1 cellular context compared by ENCODE assay signal in genomic region chr19:58182989-58183821, GRCh38.
TF ChIP-seq lines count a peak whose summit lies in the region.

Gene ZNF274 (plus strand): TSS chr19:58183061. CDS start chr19:58183966, 905 bp downstream.

TF ChIP-seq in H1, 55 proteins besides CTCF, POLR2A, EP300 and RAD21:
- TF ChIP-seq KDM4A (IDR thresholded peaks at IDR 0.05; ENCODE audit: low read depth, low read length, severe bottlenecking) (peak; percentile 94), CHD1 (IDR thresholded peaks at IDR 0.05; ENCODE audit: low read depth, low read length) (no peak), JUND (IDR thresholded peaks at IDR 0.05; ENCODE audit: low read length) (peak; percentile 52; the same call in 1 of the 2 replicates), SIX5 (IDR thresholded peaks at IDR 0.05; ENCODE audit: low read depth, low read length) (peak; percentile 75), RBBP5 (IDR thresholded peaks at IDR 0.05; ENCODE audit: borderline replicate concordance, low read depth, low read length) (peak; percentile 93), TAF7 (optimal IDR thresholded peaks at IDR 0.05; ENCODE audit: borderline replicate concordance, low read depth, low read length) (no peak), TBP (IDR thresholded peaks at IDR 0.05; ENCODE audit: low read depth, low read length) (peak; percentile 83), FOSL1 (IDR thresholded peaks at IDR 0.05; ENCODE audit: insufficient read depth, low read depth, low read length) (no peak), BRCA1 (IDR thresholded peaks at IDR 0.05; ENCODE audit: low read depth, low read length) (no peak), HDAC2 (IDR thresholded peaks at IDR 0.05; ENCODE audit: borderline replicate concordance in 1 of 2, low read depth in 2 of 2, low read length in 2 of 2) (peak in 1 of 2 experiments; percentile 55; a peak in 1 of 4 replicates), TAF1 (IDR thresholded peaks at IDR 0.05; ENCODE audit: low read depth, low read length) (peak; percentile 88), CTBP2 (IDR thresholded peaks at IDR 0.05; ENCODE audit: borderline replicate concordance, insufficient read depth, insufficient read length, low read length) (no peak), ASH2L (IDR thresholded peaks at IDR 0.05; ENCODE audit: low read length) (peak; percentile 84), POLR2AphosphoS5 (IDR thresholded peaks at IDR 0.05; ENCODE audit: low read depth, low read length) (peak; percentile 92), RNF2 (IDR thresholded peaks at IDR 0.05; ENCODE audit: borderline replicate concordance, low read depth, low read length, missing control alignments, poor library complexity, severe bottlenecking) (no peak), CBX8 (IDR thresholded peaks at IDR 0.05; ENCODE audit: borderline replicate concordance, low read depth, low read length) (no peak), CREB1 (IDR thresholded peaks at IDR 0.05) (peak; percentile 86), SIRT6 (IDR thresholded peaks at IDR 0.05; ENCODE audit: low read length) (no peak), RXRA (IDR thresholded peaks at IDR 0.05; ENCODE audit: insufficient read depth, low read depth, low read length) (no peak), TCF12 (IDR thresholded peaks at IDR 0.05; ENCODE audit: low read depth, low read length) (no peak), ZNF274 (IDR thresholded peaks at IDR 0.05; ENCODE audit: borderline replicate concordance, extremely low read depth, low read length) (no peak), YY1 (IDR thresholded peaks at IDR 0.05; ENCODE audit: low read depth, low read length) (peak; percentile 100), CHD2 (IDR thresholded peaks at IDR 0.05; ENCODE audit: low read length) (no peak), SUZ12 (IDR thresholded peaks at IDR 0.05; ENCODE audit: low read length) (no peak), MAX (IDR thresholded peaks at IDR 0.05) (peak; percentile 73), CEBPB (IDR thresholded peaks at IDR 0.05; ENCODE audit: low read depth, low read length) (peak; percentile 83), BACH1 (IDR thresholded peaks at IDR 0.05; ENCODE audit: low read length) (no peak), KDM5A (IDR thresholded peaks at IDR 0.05; ENCODE audit: low read length) (no peak), EZH2 (IDR thresholded peaks at IDR 0.05; ENCODE audit: low read depth, low read length, severe bottlenecking) (no peak), PHF8 (conservative IDR thresholded peaks at IDR 0.05; ENCODE audit: low read depth, low read length) (peak; percentile 100), NRF1 (IDR thresholded peaks at IDR 0.05; ENCODE audit: low read depth, low read length) (no peak), GTF2F1 (IDR thresholded peaks at IDR 0.05; ENCODE audit: borderline replicate concordance, low read depth, low read length) (no peak), POU5F1 (IDR thresholded peaks at IDR 0.05; ENCODE audit: low read depth, low read length) (no peak), SP1 (IDR thresholded peaks at IDR 0.05; ENCODE audit: low read depth, low read length) (no peak), SRF (IDR thresholded peaks at IDR 0.05; ENCODE audit: low read depth, low read length) (no peak), KDM1A (IDR thresholded peaks at IDR 0.05; ENCODE audit: borderline replicate concordance, low read length) (peak; percentile 43; the same call in 1 of the 2 replicates), TEAD4 (IDR thresholded peaks at IDR 0.05; ENCODE audit: low read depth, low read length) (no peak), GABPA (IDR thresholded peaks at IDR 0.05; ENCODE audit: borderline replicate concordance, insufficient read depth, low read length) (peak; percentile 52; the same call in 1 of the 2 replicates), CBX5 (IDR thresholded peaks at IDR 0.05; ENCODE audit: low read depth, low read length) (no peak), NANOG (IDR thresholded peaks at IDR 0.05; ENCODE audit: insufficient read depth, low read depth, low read length, poor library complexity, severe bottlenecking) (no peak), JUN (IDR thresholded peaks at IDR 0.05; ENCODE audit: low read depth, low read length) (no peak), HDAC6 (IDR thresholded peaks at IDR 0.05; ENCODE audit: low read depth, low read length) (no peak), SIN3A (conservative IDR thresholded peaks at IDR 0.05 in 1 of 2, IDR thresholded peaks at IDR 0.05 in 1 of 2; ENCODE audit: low read depth in 1 of 2, low read length in 2 of 2) (peak in 1 of 2 experiments; percentile 72; a peak in 2 of 4 replicates), RFX5 (IDR thresholded peaks at IDR 0.05; ENCODE audit: borderline replicate concordance, low read depth, low read length) (no peak), EGR1 (IDR thresholded peaks at IDR 0.05; ENCODE audit: borderline replicate concordance, low read depth, low read length) (no peak), SAP30 (IDR thresholded peaks at IDR 0.05; ENCODE audit: insufficient read depth, insufficient replicate concordance, low read length) (no peak), SP4 (IDR thresholded peaks at IDR 0.05; ENCODE audit: low read length) (no peak), MAFK (IDR thresholded peaks at IDR 0.05; ENCODE audit: low read depth, low read length) (no peak), SP2 (IDR thresholded peaks at IDR 0.05; ENCODE audit: low read length) (no peak), BCL11A (IDR thresholded peaks at IDR 0.05; ENCODE audit: low read depth in 2 of 2, low read length in 2 of 2) (no peak)
- TF ChIP-seq, protein P1, sequence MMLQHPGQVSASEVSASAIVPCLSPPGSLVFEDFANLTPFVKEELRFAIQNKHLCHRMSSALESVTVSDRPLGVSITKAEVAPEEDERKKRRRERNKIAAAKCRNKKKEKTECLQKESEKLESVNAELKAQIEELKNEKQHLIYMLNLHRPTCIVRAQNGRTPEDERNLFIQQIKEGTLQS (IDR thresholded peaks at IDR 0.05; ENCODE audit: insufficient read depth, low read depth, low read length): 0 out of 2 replicates have a peak, but pooled peaks have one; percentile 28
- TF ChIP-seq, protein P2, sequence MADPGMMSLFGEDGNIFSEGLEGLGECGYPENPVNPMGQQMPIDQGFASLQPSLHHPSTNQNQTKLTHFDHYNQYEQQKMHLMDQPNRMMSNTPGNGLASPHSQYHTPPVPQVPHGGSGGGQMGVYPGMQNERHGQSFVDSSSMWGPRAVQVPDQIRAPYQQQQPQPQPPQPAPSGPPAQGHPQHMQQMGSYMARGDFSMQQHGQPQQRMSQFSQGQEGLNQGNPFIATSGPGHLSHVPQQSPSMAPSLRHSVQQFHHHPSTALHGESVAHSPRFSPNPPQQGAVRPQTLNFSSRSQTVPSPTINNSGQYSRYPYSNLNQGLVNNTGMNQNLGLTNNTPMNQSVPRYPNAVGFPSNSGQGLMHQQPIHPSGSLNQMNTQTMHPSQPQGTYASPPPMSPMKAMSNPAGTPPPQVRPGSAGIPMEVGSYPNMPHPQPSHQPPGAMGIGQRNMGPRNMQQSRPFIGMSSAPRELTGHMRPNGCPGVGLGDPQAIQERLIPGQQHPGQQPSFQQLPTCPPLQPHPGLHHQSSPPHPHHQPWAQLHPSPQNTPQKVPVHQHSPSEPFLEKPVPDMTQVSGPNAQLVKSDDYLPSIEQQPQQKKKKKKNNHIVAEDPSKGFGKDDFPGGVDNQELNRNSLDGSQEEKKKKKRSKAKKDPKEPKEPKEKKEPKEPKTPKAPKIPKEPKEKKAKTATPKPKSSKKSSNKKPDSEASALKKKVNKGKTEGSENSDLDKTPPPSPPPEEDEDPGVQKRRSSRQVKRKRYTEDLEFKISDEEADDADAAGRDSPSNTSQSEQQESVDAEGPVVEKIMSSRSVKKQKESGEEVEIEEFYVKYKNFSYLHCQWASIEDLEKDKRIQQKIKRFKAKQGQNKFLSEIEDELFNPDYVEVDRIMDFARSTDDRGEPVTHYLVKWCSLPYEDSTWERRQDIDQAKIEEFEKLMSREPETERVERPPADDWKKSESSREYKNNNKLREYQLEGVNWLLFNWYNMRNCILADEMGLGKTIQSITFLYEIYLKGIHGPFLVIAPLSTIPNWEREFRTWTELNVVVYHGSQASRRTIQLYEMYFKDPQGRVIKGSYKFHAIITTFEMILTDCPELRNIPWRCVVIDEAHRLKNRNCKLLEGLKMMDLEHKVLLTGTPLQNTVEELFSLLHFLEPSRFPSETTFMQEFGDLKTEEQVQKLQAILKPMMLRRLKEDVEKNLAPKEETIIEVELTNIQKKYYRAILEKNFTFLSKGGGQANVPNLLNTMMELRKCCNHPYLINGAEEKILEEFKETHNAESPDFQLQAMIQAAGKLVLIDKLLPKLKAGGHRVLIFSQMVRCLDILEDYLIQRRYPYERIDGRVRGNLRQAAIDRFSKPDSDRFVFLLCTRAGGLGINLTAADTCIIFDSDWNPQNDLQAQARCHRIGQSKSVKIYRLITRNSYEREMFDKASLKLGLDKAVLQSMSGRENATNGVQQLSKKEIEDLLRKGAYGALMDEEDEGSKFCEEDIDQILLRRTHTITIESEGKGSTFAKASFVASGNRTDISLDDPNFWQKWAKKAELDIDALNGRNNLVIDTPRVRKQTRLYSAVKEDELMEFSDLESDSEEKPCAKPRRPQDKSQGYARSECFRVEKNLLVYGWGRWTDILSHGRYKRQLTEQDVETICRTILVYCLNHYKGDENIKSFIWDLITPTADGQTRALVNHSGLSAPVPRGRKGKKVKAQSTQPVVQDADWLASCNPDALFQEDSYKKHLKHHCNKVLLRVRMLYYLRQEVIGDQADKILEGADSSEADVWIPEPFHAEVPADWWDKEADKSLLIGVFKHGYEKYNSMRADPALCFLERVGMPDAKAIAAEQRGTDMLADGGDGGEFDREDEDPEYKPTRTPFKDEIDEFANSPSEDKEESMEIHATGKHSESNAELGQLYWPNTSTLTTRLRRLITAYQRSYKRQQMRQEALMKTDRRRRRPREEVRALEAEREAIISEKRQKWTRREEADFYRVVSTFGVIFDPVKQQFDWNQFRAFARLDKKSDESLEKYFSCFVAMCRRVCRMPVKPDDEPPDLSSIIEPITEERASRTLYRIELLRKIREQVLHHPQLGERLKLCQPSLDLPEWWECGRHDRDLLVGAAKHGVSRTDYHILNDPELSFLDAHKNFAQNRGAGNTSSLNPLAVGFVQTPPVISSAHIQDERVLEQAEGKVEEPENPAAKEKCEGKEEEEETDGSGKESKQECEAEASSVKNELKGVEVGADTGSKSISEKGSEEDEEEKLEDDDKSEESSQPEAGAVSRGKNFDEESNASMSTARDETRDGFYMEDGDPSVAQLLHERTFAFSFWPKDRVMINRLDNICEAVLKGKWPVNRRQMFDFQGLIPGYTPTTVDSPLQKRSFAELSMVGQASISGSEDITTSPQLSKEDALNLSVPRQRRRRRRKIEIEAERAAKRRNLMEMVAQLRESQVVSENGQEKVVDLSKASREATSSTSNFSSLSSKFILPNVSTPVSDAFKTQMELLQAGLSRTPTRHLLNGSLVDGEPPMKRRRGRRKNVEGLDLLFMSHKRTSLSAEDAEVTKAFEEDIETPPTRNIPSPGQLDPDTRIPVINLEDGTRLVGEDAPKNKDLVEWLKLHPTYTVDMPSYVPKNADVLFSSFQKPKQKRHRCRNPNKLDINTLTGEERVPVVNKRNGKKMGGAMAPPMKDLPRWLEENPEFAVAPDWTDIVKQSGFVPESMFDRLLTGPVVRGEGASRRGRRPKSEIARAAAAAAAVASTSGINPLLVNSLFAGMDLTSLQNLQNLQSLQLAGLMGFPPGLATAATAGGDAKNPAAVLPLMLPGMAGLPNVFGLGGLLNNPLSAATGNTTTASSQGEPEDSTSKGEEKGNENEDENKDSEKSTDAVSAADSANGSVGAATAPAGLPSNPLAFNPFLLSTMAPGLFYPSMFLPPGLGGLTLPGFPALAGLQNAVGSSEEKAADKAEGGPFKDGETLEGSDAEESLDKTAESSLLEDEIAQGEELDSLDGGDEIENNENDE (IDR thresholded peaks at IDR 0.05; ENCODE audit: insufficient replicate concordance, low read length): no peak
- TF ChIP-seq, protein P3, sequence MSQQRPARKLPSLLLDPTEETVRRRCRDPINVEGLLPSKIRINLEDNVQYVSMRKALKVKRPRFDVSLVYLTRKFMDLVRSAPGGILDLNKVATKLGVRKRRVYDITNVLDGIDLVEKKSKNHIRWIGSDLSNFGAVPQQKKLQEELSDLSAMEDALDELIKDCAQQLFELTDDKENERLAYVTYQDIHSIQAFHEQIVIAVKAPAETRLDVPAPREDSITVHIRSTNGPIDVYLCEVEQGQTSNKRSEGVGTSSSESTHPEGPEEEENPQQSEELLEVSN (IDR thresholded peaks at IDR 0.05): peak; percentile 74
- TF ChIP-seq, protein P4, sequence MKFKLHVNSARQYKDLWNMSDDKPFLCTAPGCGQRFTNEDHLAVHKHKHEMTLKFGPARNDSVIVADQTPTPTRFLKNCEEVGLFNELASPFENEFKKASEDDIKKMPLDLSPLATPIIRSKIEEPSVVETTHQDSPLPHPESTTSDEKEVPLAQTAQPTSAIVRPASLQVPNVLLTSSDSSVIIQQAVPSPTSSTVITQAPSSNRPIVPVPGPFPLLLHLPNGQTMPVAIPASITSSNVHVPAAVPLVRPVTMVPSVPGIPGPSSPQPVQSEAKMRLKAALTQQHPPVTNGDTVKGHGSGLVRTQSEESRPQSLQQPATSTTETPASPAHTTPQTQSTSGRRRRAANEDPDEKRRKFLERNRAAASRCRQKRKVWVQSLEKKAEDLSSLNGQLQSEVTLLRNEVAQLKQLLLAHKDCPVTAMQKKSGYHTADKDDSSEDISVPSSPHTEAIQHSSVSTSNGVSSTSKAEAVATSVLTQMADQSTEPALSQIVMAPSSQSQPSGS (IDR thresholded peaks at IDR 0.05; ENCODE audit: low read length): no peak
- TF ChIP-seq, protein P5, sequence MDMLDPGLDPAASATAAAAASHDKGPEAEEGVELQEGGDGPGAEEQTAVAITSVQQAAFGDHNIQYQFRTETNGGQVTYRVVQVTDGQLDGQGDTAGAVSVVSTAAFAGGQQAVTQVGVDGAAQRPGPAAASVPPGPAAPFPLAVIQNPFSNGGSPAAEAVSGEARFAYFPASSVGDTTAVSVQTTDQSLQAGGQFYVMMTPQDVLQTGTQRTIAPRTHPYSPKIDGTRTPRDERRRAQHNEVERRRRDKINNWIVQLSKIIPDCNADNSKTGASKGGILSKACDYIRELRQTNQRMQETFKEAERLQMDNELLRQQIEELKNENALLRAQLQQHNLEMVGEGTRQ (IDR thresholded peaks at IDR 0.05; ENCODE audit: low read length): no peak
